In the genomic region with DNA sequence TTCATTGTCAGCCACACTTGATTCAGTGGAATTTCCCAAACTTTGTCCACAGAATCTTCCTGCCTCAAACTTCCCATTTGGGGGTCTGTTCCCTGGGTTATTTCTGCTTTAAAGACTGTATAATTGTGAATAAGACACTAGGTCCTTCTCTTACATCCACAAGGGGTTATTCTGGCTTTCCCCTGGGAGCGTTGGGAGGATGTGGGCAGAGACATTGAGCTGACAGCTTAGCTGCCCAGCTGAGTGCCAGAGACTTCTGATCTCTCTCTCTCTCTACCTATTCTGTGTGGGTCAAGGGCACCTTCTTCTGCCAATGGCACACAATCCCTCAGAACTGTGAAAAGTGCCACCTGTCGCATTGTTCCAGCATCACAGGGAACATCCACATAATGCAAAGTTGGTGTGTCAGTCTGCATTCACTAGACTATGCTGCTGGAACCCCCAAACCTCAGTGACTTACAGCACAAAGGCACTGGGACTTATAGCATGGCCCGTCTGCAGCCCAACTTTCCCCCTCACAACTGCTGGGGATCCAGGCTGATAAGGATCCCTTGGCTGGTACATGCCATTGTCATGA, we compare ENCODE assay signal across 27 cellular contexts.
"Had no signal": no experiment of that assay in that cellular context is flagged by ENCODE, and none has a peak within 500 bp of the region (broad histone marks: within the 10 kb centered on the region; RNA-seq: fewer than 3 reads in every experiment).

No MANE protein-coding gene starts in this region.

- H3K27ac Mint-ChIP-seq: activated CD4-positive, alpha-beta T cell treated with anti-CD3 and anti-CD28 coated beads for 36 hours; activated CD4-positive, alpha-beta T cell treated with anti-CD3 and anti-CD28 coated beads, Interleukin-2, amount 10 ng/mL, durations not matched to agents 7 days and 5 days; activated CD8-positive, alpha-beta T cell treated with anti-CD3 and anti-CD28 coated beads, Interleukin-2, amount 10 ng/mL, durations not matched to agents 7 days and 5 days; activated naive CD4-positive, alpha-beta T cell treated with anti-CD3 and anti-CD28 coated beads, Interleukin-2, amount 50 U/mL, for 24 hours; activated naive CD8-positive, alpha-beta T cell treated with anti-CD3 and anti-CD28 coated beads, Interleukin-2, amount 10 ng/mL, durations not matched to agents 7 days and 5 days; activated T-cell treated with anti-CD3 and anti-CD28 coated beads, Interleukin-2, amount 50 U/mL, for 24 hours; activated T-helper 2 cell treated with anti-CD3 and anti-CD28 coated beads, Interferon-gamma antibody, Interleukin-2, Interleukin-4, amounts not matched to agents 10 μg/mL and 5 μg/mL and 100 μg/mL, durations not matched to agents 14 hours and 24 hours and 36 hours had no signal

- H3K27me3 ChIP-seq: ascending aorta, cardiac muscle cell, SJCRH30 had no signal

- H3K4me1 ChIP-seq: ascending aorta had no signal

- H3K4me3 ChIP-seq: ascending aorta, cardiac muscle cell, SJCRH30, SK-N-MC had no signal

- H3K9me3 Mint-ChIP-seq: activated CD4-positive, alpha-beta T cell treated with anti-CD3 and anti-CD28 coated beads, Interleukin-2, amount 10 ng/mL, durations not matched to agents 7 days and 5 days; activated naive CD4-positive, alpha-beta T cell treated with anti-CD3 and anti-CD28 coated beads, Interleukin-2, amount 50 U/mL, for 24 hours had no signal

- H3K36me3 Mint-ChIP-seq: activated naive CD4-positive, alpha-beta T cell treated with anti-CD3 and anti-CD28 coated beads, Interleukin-2, amount 50 U/mL, for 24 hours; activated naive CD8-positive, alpha-beta T cell treated with anti-CD3 and anti-CD28 coated beads, Interleukin-2, amount 10 ng/mL, durations not matched to agents 7 days and 5 days had no signal

- H3K4me3 Mint-ChIP-seq: activated CD4-positive, alpha-beta T cell treated with anti-CD3 and anti-CD28 coated beads for 36 hours; activated CD4-positive, alpha-beta T cell treated with anti-CD3 and anti-CD28 coated beads, Interleukin-2, amount 10 ng/mL, durations not matched to agents 7 days and 5 days; activated CD8-positive, alpha-beta T cell treated with anti-CD3 and anti-CD28 coated beads, Interleukin-2, amount 10 ng/mL, durations not matched to agents 7 days and 5 days; activated naive CD4-positive, alpha-beta T cell treated with anti-CD3 and anti-CD28 coated beads, Interleukin-2, amount 50 U/mL, for 24 hours; activated naive CD8-positive, alpha-beta T cell treated with anti-CD3 and anti-CD28 coated beads, Interleukin-2, amount 10 ng/mL, durations not matched to agents 7 days and 5 days; activated T-cell treated with anti-CD3 and anti-CD28 coated beads, Interleukin-2, amount 50 U/mL, for 24 hours; central memory CD8-positive, alpha-beta T cell had no signal

- H3K27ac ChIP-seq: ascending aorta, cardiac muscle cell, SJCRH30, SK-N-MC had no signal

- H3K36me3 ChIP-seq: ascending aorta, cardiac muscle cell, SJCRH30 had no signal

- H3K27me3 Mint-ChIP-seq: activated CD4-positive, alpha-beta T cell treated with anti-CD3 and anti-CD28 coated beads for 36 hours; activated naive CD4-positive, alpha-beta T cell treated with anti-CD3 and anti-CD28 coated beads, Interleukin-2, amount 50 U/mL, for 24 hours; activated naive CD8-positive, alpha-beta T cell treated with anti-CD3 and anti-CD28 coated beads, Interleukin-2, amount 10 ng/mL, durations not matched to agents 7 days and 5 days; activated T-cell treated with anti-CD3 and anti-CD28 coated beads, Interleukin-2, amount 50 U/mL, for 24 hours; central memory CD8-positive, alpha-beta T cell had no signal

- FAIRE-seq: TTC549 had no signal

- H3K9me3 ChIP-seq: ascending aorta, SJCRH30 had no signal

- H3K4me1 Mint-ChIP-seq: central memory CD8-positive, alpha-beta T cell had no signal

- DNase-seq: activated CD4-positive, alpha-beta T cell treated with anti-CD3 and anti-CD28 coated beads for 36 hours; activated CD4-positive, alpha-beta T cell treated with anti-CD3 and anti-CD28 coated beads, Interleukin-2, amount 10 ng/mL, durations not matched to agents 7 days and 5 days; activated CD4-positive, alpha-beta T cell treated with anti-CD3 and anti-CD28 coated beads, Interleukin-2, amount 50 U/mL, for 48 hours; activated CD8-positive, alpha-beta T cell treated with anti-CD3 and anti-CD28 coated beads, Interleukin-2, amount 10 ng/mL, durations not matched to agents 7 days and 5 days; activated gamma-delta T cell; activated naive CD4-positive, alpha-beta T cell treated with Interleukin-2 at 50 U/mL for 16 hours; activated naive CD8-positive, alpha-beta T cell treated with anti-CD3 and anti-CD28 coated beads, Interleukin-2, amount 10 ng/mL, durations not matched to agents 7 days and 5 days; activated T-cell treated with anti-CD3 and anti-CD28 coated beads, Interleukin-2, amount 50 U/mL, for 24 hours; amygdala; NCI-H1092; NCI-H1436 treated with DMSO at 0.1 percent for 48 hours; NCI-H1694 treated with DMSO at 0.1 percent for 48 hours; NCI-H2029; NCI-H345; NCI-H524 treated with DMSO at 0.1 percent for 48 hours; SHP77; SJCRH30; T1000 had no signal

- ATAC-seq: activated CD4-positive, alpha-beta T cell treated with anti-CD3 and anti-CD28 coated beads for 36 hours; activated CD4-positive, CD25-positive, alpha-beta regulatory T cell treated with anti-CD3 and anti-CD28 coated beads, Interleukin-2, amount 50 U/mL, for 24 hours; activated CD8-positive, alpha-beta T cell treated with anti-CD3 and anti-CD28 coated beads, Interleukin-2, amount 10 ng/mL, durations not matched to agents 7 days and 5 days; Panc1 had no signal
